Comparison of ENCODE assay signal across 19 cellular contexts in the genomic region with DNA sequence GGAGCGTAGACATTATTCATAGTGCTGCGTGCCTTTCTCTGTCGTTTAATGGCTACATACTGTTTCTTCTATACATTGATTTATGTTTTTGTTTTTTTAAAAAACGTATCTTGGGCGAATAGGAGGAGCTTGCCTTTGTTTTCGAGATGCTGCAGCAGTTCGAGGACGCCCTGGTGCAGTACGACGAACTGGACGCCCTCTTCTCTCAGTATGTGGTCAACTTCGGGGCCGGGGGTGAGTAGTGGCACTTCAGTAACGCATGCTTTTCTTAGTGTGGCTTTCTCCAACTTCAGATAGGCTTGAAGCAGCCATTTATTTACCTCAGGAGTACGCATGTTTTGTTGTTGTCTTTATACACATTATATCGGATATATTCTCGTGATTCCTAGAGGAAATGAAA. TPM values are rescaled to one million over a fixed set of nuclear protein-coding genes. Genes with fewer than 3 reads are reported as not detected.
DNase-seq lines count a peak whose midpoint lies in the region; ATAC-seq, FAIRE-seq and TF ChIP-seq lines count a peak whose summit lies in the region.
"Had no signal": no experiment of that assay in that cellular context is flagged by ENCODE, and none has a peak within 500 bp of the region (broad histone marks: within the 10 kb centered on the region; RNA-seq: fewer than 3 reads in every experiment).

No MANE protein-coding gene starts in this region.

- TF ChIP-seq CTCF in WTC11 (IDR thresholded peaks at IDR 0.05) (no peak), glutamatergic neuron (IDR thresholded peaks at IDR 0.05; ENCODE audit: partially characterized antibody, unreplicated experiment) (no peak), thyroid gland (IDR thresholded peaks at IDR 0.05) (no peak)

- DNase-seq in activated T-cell treated with anti-CD3 and anti-CD28 coated beads, Interleukin-2, amount 50 U/mL, for 24 hours: no peak
- no peak for DNase-seq in activated T-cell treated with anti-CD3 and anti-CD28 coated beads for 4 hours
- DNase-seq in WTC11 (ENCODE audit: low spot score): no peak
- no peak for DNase-seq in glutamatergic neuron
- DNase-seq in thyroid gland: no peak
- no peak for DNase-seq in small intestine
- DNase-seq in NCI-H748 (lab: John Stamatoyannopoulos, UW; ENCODE audit: unreplicated experiment): no peak
- DNase-seq: ACHN, AML-193, Calu3, Karpas-422, MG63, NCI-H2081 treated with DMSO at 0.1 percent for 48 hours, NCI-H2227 treated with DMSO at 0.1 percent for 48 hours, NCI-H526 treated with DMSO at 0.1 percent for 48 hours, SHP77 had no signal

- H3K4me3 Mint-ChIP-seq in activated T-cell treated with anti-CD3 and anti-CD28 coated beads, Interleukin-2, amount 50 U/mL, for 24 hours: no peak overlapping the region
- H3K4me3 Mint-ChIP-seq in WTC11 (no peak overlapping the region), glutamatergic neuron (ENCODE audit: unreplicated experiment) (no peak overlapping the region)
- H3K4me3 Mint-ChIP-seq: CD14-positive monocyte had no signal

- H3K27ac ChIP-seq in thyroid gland (peak overlapping the region; percentile 46 to 73 (median 59)), small intestine (ENCODE audit: low read depth in 1 of 2, low read length in 1 of 2) (no peak overlapping the region)

- H3K9me3 ChIP-seq in thyroid gland: no peaks in the 10 kb centered on the region
- H3K9me3 ChIP-seq in small intestine (ENCODE audit: control insufficient read depth, low read depth): no peaks in the 10 kb centered on the region
- H3K9me3 ChIP-seq: HAP-1, MG63 had no signal

- H3K27me3 ChIP-seq in thyroid gland (no peaks in the 10 kb centered on the region), small intestine (ENCODE audit: control insufficient read depth in 2 of 2, insufficient read depth in 2 of 2, low read length in 2 of 2) (no peaks in the 10 kb centered on the region)
- H3K27me3 ChIP-seq: MG63 had no signal

- peaks cover 80% of the 10 kb centered on the region for H3K36me3 Mint-ChIP-seq in activated T-cell treated with anti-CD3 and anti-CD28 coated beads, Interleukin-2, amount 50 U/mL, for 24 hours (ENCODE audit: low read depth)
- H3K36me3 Mint-ChIP-seq in WTC11: peaks cover 31% of the 10 kb centered on the region
- H3K36me3 Mint-ChIP-seq in glutamatergic neuron (ENCODE audit: unreplicated experiment): no peaks in the 10 kb centered on the region

- no peak for ATAC-seq in WTC11

- H3K36me3 ChIP-seq in thyroid gland: peaks cover 7 to 12% of the 10 kb centered on the region in 2 donors
- peaks cover 7 to 17% of the 10 kb centered on the region in 2 donors for H3K36me3 ChIP-seq in small intestine (ENCODE audit: control insufficient read depth in 2 of 2, insufficient read depth in 2 of 2, low read length in 2 of 2)

- 87 to 89% methylated on average over 17 of the region's 17 CpGs for WGBS in thyroid gland, 2 donors
- 90 to 93% (median 92%) methylated on average over 17 of the region's 17 CpGs for WGBS in small intestine, 3 donors

- no peaks in the 10 kb centered on the region for H3K9me3 Mint-ChIP-seq in activated T-cell treated with anti-CD3 and anti-CD28 coated beads, Interleukin-2, amount 50 U/mL, for 24 hours
- H3K9me3 Mint-ChIP-seq in WTC11 (no peaks in the 10 kb centered on the region), glutamatergic neuron (ENCODE audit: unreplicated experiment) (peaks cover 5% of the 10 kb centered on the region)
- H3K9me3 Mint-ChIP-seq: CD14-positive monocyte had no signal

- no peak for TF ChIP-seq POLR2A in thyroid gland (IDR thresholded peaks at IDR 0.05)

- intact Hi-C loops in thyroid gland (cut with DNase I): no loop called here

- peak overlapping the region; percentile 87 for H3K27ac Mint-ChIP-seq in activated T-cell treated with anti-CD3 and anti-CD28 coated beads, Interleukin-2, amount 50 U/mL, for 24 hours
- peak overlapping the region; percentile 42 for H3K27ac Mint-ChIP-seq in WTC11
- H3K27ac Mint-ChIP-seq in glutamatergic neuron (ENCODE audit: unreplicated experiment): peak overlapping the region; percentile 41

- H3K27me3 Mint-ChIP-seq in activated T-cell treated with anti-CD3 and anti-CD28 coated beads, Interleukin-2, amount 50 U/mL, for 24 hours: no peaks in the 10 kb centered on the region
- H3K27me3 Mint-ChIP-seq in WTC11 (ENCODE audit: low read depth) (no peaks in the 10 kb centered on the region), glutamatergic neuron (ENCODE audit: unreplicated experiment) (peaks cover 4% of the 10 kb centered on the region)

- peaks cover 38 to 48% of the 10 kb centered on the region in 2 donors for H3K4me1 ChIP-seq in thyroid gland
- H3K4me1 ChIP-seq in small intestine (ENCODE audit: control insufficient read depth in 2 of 2, insufficient read depth in 1 of 2, low read depth in 1 of 2, low read length in 1 of 2): no peaks in the 10 kb centered on the region
- H3K4me1 ChIP-seq: HAP-1 had no signal

- CTCF ChIA-PET in WTC11 (lab: Charles Lee): interaction anchor here (1.3 kb wide), 1 partner anchor 120 kb away, joined by 3 read pairs; no protein-coding TSS in a partner anchor

- POLR2A ChIA-PET in WTC11 (lab: Charles Lee): no interaction called here

- H3K4me1 Mint-ChIP-seq in activated T-cell treated with anti-CD3 and anti-CD28 coated beads, Interleukin-2, amount 50 U/mL, for 24 hours (ENCODE audit: low read depth): peaks cover 45% of the 10 kb centered on the region
- H3K4me1 Mint-ChIP-seq in WTC11 (no peaks in the 10 kb centered on the region), glutamatergic neuron (ENCODE audit: low read depth, unreplicated experiment) (peaks cover 39% of the 10 kb centered on the region)
- H3K4me1 Mint-ChIP-seq: CD14-positive monocyte had no signal

- H3K4me3 ChIP-seq in thyroid gland (replicated peaks in 1 of 3) (no peak overlapping the region), small intestine (ENCODE audit: low read depth in 1 of 2, low read length in 2 of 2) (no peak overlapping the region)
- H3K4me3 ChIP-seq: HAP-1, MG63 had no signal

- no peak for FAIRE-seq in small intestine (lab: Jason Lieb, UNC)
- FAIRE-seq: G401.6 had no signal

TF ChIP-seq in WTC11, 78 proteins besides CTCF, POLR2A, EP300 and RAD21:
- TF ChIP-seq NFE2L1 (CRISPR knock-in tag; IDR thresholded peaks at IDR 0.05): no peak
- no peak for TF ChIP-seq NFATC4 (CRISPR knock-in tag; IDR thresholded peaks at IDR 0.05)
- no peak for TF ChIP-seq ZNF671 (CRISPR knock-in tag; IDR thresholded peaks at IDR 0.05)
- TF ChIP-seq, protein P1, sequence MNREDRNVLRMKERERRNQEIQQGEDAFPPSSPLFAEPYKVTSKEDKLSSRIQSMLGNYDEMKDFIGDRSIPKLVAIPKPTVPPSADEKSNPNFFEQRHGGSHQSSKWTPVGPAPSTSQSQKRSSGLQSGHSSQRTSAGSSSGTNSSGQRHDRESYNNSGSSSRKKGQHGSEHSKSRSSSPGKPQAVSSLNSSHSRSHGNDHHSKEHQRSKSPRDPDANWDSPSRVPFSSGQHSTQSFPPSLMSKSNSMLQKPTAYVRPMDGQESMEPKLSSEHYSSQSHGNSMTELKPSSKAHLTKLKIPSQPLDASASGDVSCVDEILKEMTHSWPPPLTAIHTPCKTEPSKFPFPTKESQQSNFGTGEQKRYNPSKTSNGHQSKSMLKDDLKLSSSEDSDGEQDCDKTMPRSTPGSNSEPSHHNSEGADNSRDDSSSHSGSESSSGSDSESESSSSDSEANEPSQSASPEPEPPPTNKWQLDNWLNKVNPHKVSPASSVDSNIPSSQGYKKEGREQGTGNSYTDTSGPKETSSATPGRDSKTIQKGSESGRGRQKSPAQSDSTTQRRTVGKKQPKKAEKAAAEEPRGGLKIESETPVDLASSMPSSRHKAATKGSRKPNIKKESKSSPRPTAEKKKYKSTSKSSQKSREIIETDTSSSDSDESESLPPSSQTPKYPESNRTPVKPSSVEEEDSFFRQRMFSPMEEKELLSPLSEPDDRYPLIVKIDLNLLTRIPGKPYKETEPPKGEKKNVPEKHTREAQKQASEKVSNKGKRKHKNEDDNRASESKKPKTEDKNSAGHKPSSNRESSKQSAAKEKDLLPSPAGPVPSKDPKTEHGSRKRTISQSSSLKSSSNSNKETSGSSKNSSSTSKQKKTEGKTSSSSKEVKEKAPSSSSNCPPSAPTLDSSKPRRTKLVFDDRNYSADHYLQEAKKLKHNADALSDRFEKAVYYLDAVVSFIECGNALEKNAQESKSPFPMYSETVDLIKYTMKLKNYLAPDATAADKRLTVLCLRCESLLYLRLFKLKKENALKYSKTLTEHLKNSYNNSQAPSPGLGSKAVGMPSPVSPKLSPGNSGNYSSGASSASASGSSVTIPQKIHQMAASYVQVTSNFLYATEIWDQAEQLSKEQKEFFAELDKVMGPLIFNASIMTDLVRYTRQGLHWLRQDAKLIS (CRISPR knock-in tag; IDR thresholded peaks at IDR 0.05; ENCODE audit: borderline replicate concordance): no peak
- no peak for TF ChIP-seq ESRRA (CRISPR knock-in tag; IDR thresholded peaks at IDR 0.05; ENCODE audit: borderline replicate concordance)
- TF ChIP-seq ZNF219 (CRISPR knock-in tag; IDR thresholded peaks at IDR 0.05; ENCODE audit: borderline replicate concordance): no peak
- no peak for TF ChIP-seq JUN (CRISPR knock-in tag; IDR thresholded peaks at IDR 0.05)
- TF ChIP-seq, protein P2, sequence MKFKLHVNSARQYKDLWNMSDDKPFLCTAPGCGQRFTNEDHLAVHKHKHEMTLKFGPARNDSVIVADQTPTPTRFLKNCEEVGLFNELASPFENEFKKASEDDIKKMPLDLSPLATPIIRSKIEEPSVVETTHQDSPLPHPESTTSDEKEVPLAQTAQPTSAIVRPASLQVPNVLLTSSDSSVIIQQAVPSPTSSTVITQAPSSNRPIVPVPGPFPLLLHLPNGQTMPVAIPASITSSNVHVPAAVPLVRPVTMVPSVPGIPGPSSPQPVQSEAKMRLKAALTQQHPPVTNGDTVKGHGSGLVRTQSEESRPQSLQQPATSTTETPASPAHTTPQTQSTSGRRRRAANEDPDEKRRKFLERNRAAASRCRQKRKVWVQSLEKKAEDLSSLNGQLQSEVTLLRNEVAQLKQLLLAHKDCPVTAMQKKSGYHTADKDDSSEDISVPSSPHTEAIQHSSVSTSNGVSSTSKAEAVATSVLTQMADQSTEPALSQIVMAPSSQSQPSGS (CRISPR knock-in tag; IDR thresholded peaks at IDR 0.05; ENCODE audit: borderline replicate concordance, low read depth): no peak
- TF ChIP-seq KAT7 (CRISPR knock-in tag; IDR thresholded peaks at IDR 0.05; ENCODE audit: borderline replicate concordance): no peak
- no peak for TF ChIP-seq EMX1 (CRISPR knock-in tag; IDR thresholded peaks at IDR 0.05)
TF ChIP-seq in WTC11: peak in this region for 0.

RNA-seq across cellular contexts. Expression of a gene that starts 46.9 kb away (rescaled TPM):
- total RNA-seq in WTC11 (2021): 29.3 to 34.5 TPM (median 29.7 TPM) in 3 replicates
- 48.4 TPM for total RNA-seq in glutamatergic neuron (ENCODE audit: unreplicated experiment)
- 10 to 100 TPM; 38.6 to 77.8 (median 55.3) TPM for total RNA-seq in thyroid gland
- 10 to 100 TPM in 1 of 3 donors, 1 to 10 TPM in 2; 8.4 to 14.0 (median 8.7) TPM for polyA plus RNA-seq in small intestine

RNA-seq across cellular contexts. Expression of a gene that starts 48.2 kb away (rescaled TPM):
- 30.6 to 41.6 TPM (median 36.3 TPM) in 3 replicates for total RNA-seq in WTC11 (2021)
- total RNA-seq in glutamatergic neuron (ENCODE audit: unreplicated experiment): 22.1 TPM
- 10 to 100 TPM in 1 of 4 donors, 1 to 10 TPM in 3; 5.8 to 20.5 (median 7.0) TPM for total RNA-seq in thyroid gland
- 10 to 100 TPM in 2 of 3 donors, 1 to 10 TPM in 1; 6.7 to 44.0 (median 25.0) TPM for polyA plus RNA-seq in small intestine

Comparison
In these comparisons a context has a peak if more than half of its experiments do, and no peak if none do; other contexts are left out.
1. H3K27ac ChIP-seq: peak in thyroid gland (3 of 3); none in small intestine (0 of 2).
2. Peak in every context shown above with its lines, with median percentiles within 50 percentile points of each other: H3K27ac Mint-ChIP-seq.